1 cellular context compared by ENCODE assay signal in the genomic region with DNA sequence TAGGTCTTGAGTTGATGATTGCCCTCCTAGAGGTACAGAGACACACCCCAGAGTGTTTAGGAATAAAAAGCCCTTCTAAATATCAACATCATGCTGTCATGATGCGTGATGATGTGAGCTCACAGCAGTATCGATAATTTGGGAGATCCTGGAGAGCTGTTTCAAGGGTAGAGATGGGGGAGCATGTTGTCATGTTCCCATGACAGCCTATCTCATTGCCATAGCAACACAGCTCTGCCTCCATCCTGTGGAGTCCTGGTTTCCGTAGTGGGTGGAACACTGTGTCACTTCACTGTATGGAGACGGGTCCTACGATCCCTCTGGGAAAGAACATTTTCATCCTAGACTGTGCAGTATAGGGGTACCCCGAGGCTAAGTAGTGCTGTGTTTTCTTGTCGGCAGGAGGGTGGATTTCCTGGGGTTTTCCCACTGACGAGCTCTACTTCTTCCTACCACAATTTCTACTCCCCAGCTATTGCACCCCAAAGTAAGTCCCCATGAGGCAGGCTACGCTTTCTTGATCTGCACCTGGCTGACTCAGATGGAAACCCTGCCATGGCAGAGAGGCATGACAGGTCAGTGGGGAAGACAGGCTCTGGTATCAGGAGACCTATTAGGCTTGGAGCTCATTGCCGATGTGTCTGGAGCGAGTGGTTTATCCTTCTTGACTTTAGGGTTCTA.
TF ChIP-seq lines count a peak whose summit lies in the region.

No MANE protein-coding gene starts in this region.

TF ChIP-seq in IMR-90, 13 proteins besides CTCF, POLR2A, EP300 and RAD21:
- TF ChIP-seq MXI1 (IDR thresholded peaks at IDR 0.05; ENCODE audit: borderline replicate concordance, low read depth, low read length) (no peak), MAFK (IDR thresholded peaks at IDR 0.05; ENCODE audit: low read depth, low read length) (no peak), SMC3 (IDR thresholded peaks at IDR 0.05; ENCODE audit: low read depth, low read length) (no peak)
- TF ChIP-seq, protein P1, sequence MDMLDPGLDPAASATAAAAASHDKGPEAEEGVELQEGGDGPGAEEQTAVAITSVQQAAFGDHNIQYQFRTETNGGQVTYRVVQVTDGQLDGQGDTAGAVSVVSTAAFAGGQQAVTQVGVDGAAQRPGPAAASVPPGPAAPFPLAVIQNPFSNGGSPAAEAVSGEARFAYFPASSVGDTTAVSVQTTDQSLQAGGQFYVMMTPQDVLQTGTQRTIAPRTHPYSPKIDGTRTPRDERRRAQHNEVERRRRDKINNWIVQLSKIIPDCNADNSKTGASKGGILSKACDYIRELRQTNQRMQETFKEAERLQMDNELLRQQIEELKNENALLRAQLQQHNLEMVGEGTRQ (IDR thresholded peaks at IDR 0.05; ENCODE audit: low read depth, low read length), result no peak
